8 cellular contexts compared by ENCODE assay signal in genomic region chr1:19597463-19598309, GRCh38. TPM values are rescaled to one million over a fixed set of nuclear protein-coding genes. Genes with fewer than 3 reads are reported as not detected.
A peak's percentile ranks its signal among the peaks of the same experiment; 100 is the strongest.
DNase-seq lines count a peak whose midpoint lies in the region; ATAC-seq and TF ChIP-seq lines count a peak whose summit lies in the region.

No MANE protein-coding gene starts in this region.

- H2AK5ac ChIP-seq in IMR-90 (ENCODE audit: low read depth, low read length): peak overlapping the region; percentile 63

- H2BK20ac ChIP-seq in IMR-90 (ENCODE audit: low read depth, low read length): no peak overlapping the region

- H3K4me1 ChIP-seq in IMR-90 (ENCODE audit: control insufficient read depth, insufficient read depth, low read length): no peaks in the 10 kb centered on the region; the same call in 1 of the 2 replicates

- no peaks in the 10 kb centered on the region for H3K9me3 ChIP-seq in IMR-90 (ENCODE audit: control insufficient read depth, insufficient read depth, low read length)

- peak overlapping the region; percentile 66 for H3K9ac ChIP-seq in IMR-90 (ENCODE audit: low read depth, low read length)

- H3K79me1 ChIP-seq in IMR-90 (ENCODE audit: low read depth in 1 of 2, low read length in 2 of 2): peaks cover 9 to 41% of the 10 kb centered on the region in 2 experiments; a peak in 3 of 4 replicates

- H3K9me3 Mint-ChIP-seq in activated T-cell treated with anti-CD3 and anti-CD28 coated beads, Interleukin-2, amount 50 U/mL, for 4 hours: no peaks in the 10 kb centered on the region
- no peaks in the 10 kb centered on the region for H3K9me3 Mint-ChIP-seq in osteocyte (ENCODE audit: unreplicated experiment)

- H3K27me3 ChIP-seq in IMR-90 (ENCODE audit: control insufficient read depth, insufficient read depth, low read length): no peaks in the 10 kb centered on the region

- TSS peak; percentile 33 for BruUV-seq in IMR-90 (replicated peaks; lab: Mats Ljungman, UMichigan)

- H3K56ac ChIP-seq in IMR-90 (ENCODE audit: extremely low read depth, insufficient read depth, low read length): peak overlapping the region; percentile 60

- H3K4ac ChIP-seq in IMR-90 (ENCODE audit: low read depth, low read length): peak overlapping the region; percentile 38

- no peak overlapping the region for H2BK120ac ChIP-seq in IMR-90 (ENCODE audit: low read depth, low read length)

- peak overlapping the region; percentile 93 for H2AFZ ChIP-seq in IMR-90 (replicated peaks; ENCODE audit: low read length, poor library complexity)

- no peak for TF ChIP-seq CTCF in IMR-90 (conservative IDR thresholded peaks at IDR 0.05; ENCODE audit: low read depth, low read length)
- no peak for TF ChIP-seq CTCF in osteocyte (IDR thresholded peaks at IDR 0.05)

- ATAC-seq in IMR-90 (ENCODE audit: low read depth) (peak; percentile 2; the same call in 1 of the 2 replicates), GM21723 (IDR thresholded peaks at IDR 0.05; ENCODE audit: unreplicated experiment) (no peak)
- ATAC-seq in activated T-cell treated with anti-CD3 and anti-CD28 coated beads, Interleukin-2, amount 50 U/mL, for 4 hours: peak; percentile 19 to 29

- H4K8ac ChIP-seq in IMR-90 (ENCODE audit: low read depth in 2 of 2, low read length in 2 of 2): peak overlapping the region; percentile 39 to 84

- peaks cover 5% of the 10 kb centered on the region for H3K9me1 ChIP-seq in IMR-90 (ENCODE audit: insufficient read depth, low read length)

- H3K4me1 Mint-ChIP-seq in activated T-cell treated with anti-CD3 and anti-CD28 coated beads, Interleukin-2, amount 50 U/mL, for 4 hours (ENCODE audit: low read depth): peaks cover 56% of the 10 kb centered on the region
- H3K4me1 Mint-ChIP-seq in osteocyte (ENCODE audit: unreplicated experiment): peaks cover 37% of the 10 kb centered on the region

- no peak for TF ChIP-seq RAD21 in IMR-90 (IDR thresholded peaks at IDR 0.05; ENCODE audit: low read length)

- H3K27me3 Mint-ChIP-seq in activated T-cell treated with anti-CD3 and anti-CD28 coated beads, Interleukin-2, amount 50 U/mL, for 4 hours (ENCODE audit: low read depth): no peaks in the 10 kb centered on the region
- H3K27me3 Mint-ChIP-seq in osteocyte (ENCODE audit: unreplicated experiment): peaks cover 2% of the 10 kb centered on the region

- peaks cover 27% of the 10 kb centered on the region for H4K20me1 ChIP-seq in IMR-90 (ENCODE audit: insufficient read depth, low read length)

- peak overlapping the region; percentile 100 for H3K4me3 Mint-ChIP-seq in activated T-cell treated with anti-CD3 and anti-CD28 coated beads, Interleukin-2, amount 50 U/mL, for 4 hours
- peak overlapping the region; percentile 100 for H3K4me3 Mint-ChIP-seq in osteocyte (ENCODE audit: unreplicated experiment)

- H3K18ac ChIP-seq in IMR-90 (ENCODE audit: low read depth, low read length): no peak overlapping the region

- peak overlapping the region; percentile 23; the same call in 1 of the 2 replicates for H4K5ac ChIP-seq in IMR-90 (ENCODE audit: low read depth, low read length)

- peak overlapping the region; percentile 89 for H3K4me2 ChIP-seq in IMR-90 (ENCODE audit: low read depth, low read length)

- no peak for TF ChIP-seq POLR2A in IMR-90 (IDR thresholded peaks at IDR 0.05; ENCODE audit: low read depth, low read length)

- H3K4me3 ChIP-seq in IMR-90 (ENCODE audit: insufficient read depth, low read depth, low read length): peak overlapping the region; percentile 72

- in situ Hi-C loops in IMR-90 (cut with MboI; ENCODE audit: low sequenced_read_pairs): no loop called here

- dilution Hi-C loops in IMR-90 (cut with HindIII; ENCODE audit: low sequenced_read_pairs, unreplicated experiment): no loop called here

- peaks cover 28% of the 10 kb centered on the region for H3K36me3 Mint-ChIP-seq in activated T-cell treated with anti-CD3 and anti-CD28 coated beads, Interleukin-2, amount 50 U/mL, for 4 hours (ENCODE audit: insufficient read depth)
- peaks cover 16% of the 10 kb centered on the region for H3K36me3 Mint-ChIP-seq in osteocyte (ENCODE audit: unreplicated experiment)

- H3K27ac ChIP-seq in IMR-90 (ENCODE audit: insufficient read depth, low read length): peak overlapping the region; percentile 80

- peak overlapping the region; percentile 99 for H3K27ac Mint-ChIP-seq in osteocyte (ENCODE audit: unreplicated experiment)

- intact Hi-C loops in IMR-90 (cut with micrococcal nuclease): loop anchor here (2.0 to 5.0 kb wide), 3 partner anchors 47 to 200 kb away; partner anchors contain the start of genes CAPZB and NBL1

- WGBS in IMR-90 (ENCODE audit: extremely low coverage in 2 of 2, insufficient read length in 1 of 2), 2 experiments: 2 to 100% methylated on average over 1 to 17 of the region's 23 CpGs

- CTCF ChIA-PET in IMR-90 (lab: Yijun Ruan, JAX): interaction anchor here (1.8 kb wide), 1 partner anchor 56 kb away, joined by 4 read pairs; no protein-coding TSS in a partner anchor

- H3K36me3 ChIP-seq in IMR-90 (ENCODE audit: control insufficient read depth, insufficient read depth, low read length): no peaks in the 10 kb centered on the region; the same call in 1 of the 2 replicates

- POLR2A ChIA-PET in IMR-90 (lab: Charles Lee; ENCODE audit: unreplicated experiment): interaction anchor here (0.7 kb wide), 1 partner anchor 21 kb away, joined by 3 read pairs; no protein-coding TSS in a partner anchor

- H3K23ac ChIP-seq in IMR-90 (ENCODE audit: low read depth, low read length): peak overlapping the region; percentile 50

- peak overlapping the region; percentile 91 for H2AK9ac ChIP-seq in IMR-90 (replicated peaks; ENCODE audit: low read depth, low read length, poor library complexity)

- DNase-seq in NCI-H82 (lab: John Stamatoyannopoulos, UW): peak; percentile 72
- DNase-seq in NCI-H82 treated with DMSO at 0.1 percent for 48 hours (lab: John Stamatoyannopoulos, UW; ENCODE audit: unreplicated experiment): no peak
- peak; percentile 47 for DNase-seq in IMR-90
- no peak for DNase-seq in activated T-cell treated with anti-CD3 and anti-CD28 coated beads, Interleukin-2, amount 50 U/mL, for 4 hours
- DNase-seq in foreskin melanocyte: peak; percentile 22
- no peak for DNase-seq in osteocyte (ENCODE audit: extremely low spot score, unreplicated experiment)
- no peak for DNase-seq in activated effector memory CD4-positive, alpha-beta T cell treated with Interleukin-2 at 50 U/mL for 16 hours

- peak overlapping the region; percentile 75 for H2BK5ac ChIP-seq in IMR-90 (ENCODE audit: low read depth, low read length, poor library complexity, severe bottlenecking)

- H3K14ac ChIP-seq in IMR-90 (replicated peaks; ENCODE audit: low read depth, low read length): peak overlapping the region; percentile 13

- no peak overlapping the region for H2BK15ac ChIP-seq in IMR-90 (ENCODE audit: low read depth, low read length)

- H4K91ac ChIP-seq in IMR-90 (ENCODE audit: insufficient read depth, low read depth, low read length): no peak overlapping the region

TF ChIP-seq in IMR-90, 13 proteins besides CTCF, POLR2A, EP300 and RAD21:
- TF ChIP-seq BHLHE40 (IDR thresholded peaks at IDR 0.05; ENCODE audit: low read depth, low read length): peak; percentile 23; the same call in 1 of the 2 replicates
- peak; percentile 62 for TF ChIP-seq USF2 (IDR thresholded peaks at IDR 0.05; ENCODE audit: low read depth, low read length)
- TF ChIP-seq NFE2L2 (IDR thresholded peaks at IDR 0.05; ENCODE audit: low read depth, low read length): no peak
- TF ChIP-seq FOS (IDR thresholded peaks at IDR 0.05; ENCODE audit: low read depth, low read length): no peak
- no peak for TF ChIP-seq ELK1 (IDR thresholded peaks at IDR 0.05; ENCODE audit: borderline replicate concordance, low read depth, low read length)
- TF ChIP-seq SMC3 (IDR thresholded peaks at IDR 0.05; ENCODE audit: low read depth, low read length): no peak
- no peak for TF ChIP-seq CEBPB (IDR thresholded peaks at IDR 0.05; ENCODE audit: low read depth, low read length)
- TF ChIP-seq MXI1 (IDR thresholded peaks at IDR 0.05; ENCODE audit: borderline replicate concordance, low read depth, low read length): peak; percentile 81; the same call in 1 of the 2 replicates
- TF ChIP-seq RCOR1 (IDR thresholded peaks at IDR 0.05; ENCODE audit: insufficient replicate concordance, low read length): no peak

RNA-seq across cellular contexts. Expression of gene NBL1, which starts 46.4 kb away (rescaled TPM):
- total RNA-seq in IMR-90 (2012; rRNA removed) (12.5 and 14.0 TPM in 2 replicates), osteocyte (547 and 561 TPM in 2 replicates)
- polyA plus RNA-seq in IMR-90 (2012; rRNA removed): 54.2 and 62.7 TPM in 2 replicates
- 30.4 and 44.0 TPM in 2 replicates for polyA plus RNA-seq in IMR-90 (2012; cell fraction: cytosol; rRNA removed)
- polyA plus RNA-seq in IMR-90 (2012; cell fraction: nucleus; rRNA removed; ENCODE audit: low replicate concordance): 13.3 and 30.2 TPM in 2 replicates
- 10 to 100 TPM; 20.7 to 27.6 (median 20.7) TPM for total RNA-seq in activated T-cell treated with anti-CD3 and anti-CD28 coated beads, Interleukin-2, amount 50 U/mL, for 4 hours

Comparison
In these comparisons a context has a peak if more than half of its experiments do, and no peak if none do; other contexts are left out.
1. DNase-seq: peak in NCI-H82 (single experiment), IMR-90 (single experiment) and foreskin melanocyte (single experiment); none in NCI-H82 treated with DMSO at 0.1 percent for 48 hours (single experiment), activated T-cell treated with anti-CD3 and anti-CD28 coated beads, Interleukin-2, amount 50 U/mL, for 4 hours (single experiment), osteocyte (single experiment) and activated effector memory CD4-positive, alpha-beta T cell treated with Interleukin-2 at 50 U/mL for 16 hours (single experiment).
2. RNA of gene NBL1, which starts 46.4 kb away (total RNA-seq): 547 to 561 TPM in osteocyte; 20.7 to 27.6 TPM in activated T-cell treated with anti-CD3 and anti-CD28 coated beads, Interleukin-2, amount 50 U/mL, for 4 hours and 12.5 to 14.0 TPM in IMR-90; every median in the first group is over 10 times any median in the second.